In genomic region chr11:30960387-30960992, GRCh38 we compare ENCODE assay signal across 8 cellular contexts.
A peak's percentile ranks its signal among the peaks of the same experiment; 100 is the strongest.
DNase-seq lines count a peak whose midpoint lies in the region; ATAC-seq, FAIRE-seq and TF ChIP-seq lines count a peak whose summit lies in the region.

No MANE protein-coding gene starts in this region.

- DNase-seq in MCF 10A (ENCODE audit: unreplicated experiment) (peak; percentile 30), breast epithelium (ENCODE audit: low spot score in 2 of 2) (no peak), NCI-H446 (lab: John Stamatoyannopoulos, UW) (peak; percentile 50 to 80), choroid plexus epithelial cell (ENCODE audit: low read depth) (peak; percentile 84), pancreas (no peak)

- H3K4me1 ChIP-seq in breast epithelium = no peaks in the 10 kb centered on the region
- no peaks in the 10 kb centered on the region for H3K4me1 ChIP-seq in pancreas

- 0 to 1% methylated on average over 2 of the region's 2 CpGs for WGBS in pancreas, 2 donors

- FAIRE-seq in pancreas (lab: Jason Lieb, UNC) = no peak

- H3K9me3 Mint-ChIP-seq in MCF 10A (ENCODE audit: unreplicated experiment) = no peaks in the 10 kb centered on the region

- ATAC-seq in pancreas (peak in 3 of 4 donors; percentile 25 to 65 (median 61)), GM18502 (IDR thresholded peaks at IDR 0.05; ENCODE audit: poor library complexity, unreplicated experiment) (no peak), GM19455 (IDR thresholded peaks at IDR 0.05; ENCODE audit: unreplicated experiment) (no peak), GM18907 (IDR thresholded peaks at IDR 0.05; ENCODE audit: unreplicated experiment) (no peak)

- no peak overlapping the region for H3K4me3 ChIP-seq in breast epithelium
- no peak overlapping the region for H3K4me3 ChIP-seq in choroid plexus epithelial cell (ENCODE audit: low read depth, low read length)
- H3K4me3 ChIP-seq in pancreas = no peak overlapping the region

- no peak overlapping the region for H3K27ac Mint-ChIP-seq in MCF 10A (ENCODE audit: low read depth, unreplicated experiment)

- no peaks in the 10 kb centered on the region for H3K27me3 ChIP-seq in breast epithelium
- no peaks in the 10 kb centered on the region for H3K27me3 ChIP-seq in pancreas

- BruUV-seq in MCF 10A (replicated peaks; lab: Mats Ljungman, UMichigan) = no TSS peak

- no peak overlapping the region for H3K4me3 Mint-ChIP-seq in MCF 10A (ENCODE audit: unreplicated experiment)

- no peaks in the 10 kb centered on the region for H3K9me3 ChIP-seq in breast epithelium
- H3K9me3 ChIP-seq in pancreas = no peaks in the 10 kb centered on the region

- POLR2A ChIA-PET in MCF 10A (lab: Yijun Ruan, JAX) = no interaction called here

- no peaks in the 10 kb centered on the region for H3K36me3 ChIP-seq in breast epithelium
- H3K36me3 ChIP-seq in pancreas = no peaks in the 10 kb centered on the region

- H3K27ac ChIP-seq in breast epithelium (no peak overlapping the region), pancreas (no peak overlapping the region)

- TF ChIP-seq CTCF in MCF 10A (IDR thresholded peaks at IDR 0.05; ENCODE audit: unreplicated experiment) = peak; percentile 56
- peak in 1 of 3 donors; percentile 39 for TF ChIP-seq CTCF in breast epithelium (IDR thresholded peaks at IDR 0.05)
- peak; percentile 82 for TF ChIP-seq CTCF in choroid plexus epithelial cell (conservative IDR thresholded peaks at IDR 0.05; ENCODE audit: low read depth, low read length)
- TF ChIP-seq CTCF in pancreas (IDR thresholded peaks at IDR 0.05) = peak in 1 of 4 donors; percentile 23

- intact Hi-C loops in MCF 10A (cut with micrococcal nuclease) = loop anchor here (1.0 to 5.0 kb wide), 3 partner anchors 85 to 1217 kb away; no protein-coding TSS in a partner anchor
- intact Hi-C loops in breast epithelium (cut with DNase I; ENCODE audit: low total_unique reads) = no loop called here
- intact Hi-C loops in pancreas (cut with DNase I) = no loop called here

- no peaks in the 10 kb centered on the region for H3K36me3 Mint-ChIP-seq in MCF 10A (ENCODE audit: insufficient read depth, unreplicated experiment)

- H3K27me3 Mint-ChIP-seq in MCF 10A (ENCODE audit: insufficient read depth, unreplicated experiment) = peaks cover 21% of the 10 kb centered on the region

- CTCF ChIA-PET in MCF 10A (lab: Yijun Ruan, JAX) = interaction anchor here (0.5 to 2.0 kb wide), 18 partner anchors 10 to 1379 kb away, joined by 3 to 12 read pairs (median 3); no protein-coding TSS in a partner anchor

- no peak for TF ChIP-seq POLR2A in breast epithelium (IDR thresholded peaks at IDR 0.05)

- no peaks in the 10 kb centered on the region for H3K4me1 Mint-ChIP-seq in MCF 10A (ENCODE audit: insufficient read depth, unreplicated experiment)

Comparison
In these comparisons a context has a peak if more than half of its experiments do, and no peak if none do; other contexts are left out.
1. DNase-seq: peak in MCF 10A (single experiment), NCI-H446 (2 of 2) and choroid plexus epithelial cell (single experiment); none in breast epithelium (0 of 2) and pancreas (0 of 6).
2. ATAC-seq: peak in pancreas (3 of 4); none in GM18502 (single experiment), GM19455 (single experiment) and GM18907 (single experiment).